Comparison of ENCODE assay signal across 15 cellular contexts in genomic region chr13:75452564-75452963, GRCh38. TPM values are rescaled to one million over a fixed set of nuclear protein-coding genes. Genes with fewer than 3 reads are reported as not detected.
DNase-seq lines count a peak whose midpoint lies in the region; ATAC-seq and TF ChIP-seq lines count a peak whose summit lies in the region.
"Had no signal": no experiment of that assay in that cellular context is flagged by ENCODE, and none has a peak within 500 bp of the region (broad histone marks: within the 10 kb centered on the region; RNA-seq: fewer than 3 reads in every experiment).

No MANE protein-coding gene starts in this region.

- no peaks in the 10 kb centered on the region for H3K27me3 ChIP-seq in adrenal gland
- H3K27me3 ChIP-seq: brain microvascular endothelial cell, upper lobe of left lung had no signal

- intact Hi-C loops in adrenal gland (cut with DNase I), result no loop called here

- in situ Hi-C loops in Caki2 (cut with HindIII; ENCODE audit: low pct_unique_long_range_greater_than_20kb, low sequenced_read_pairs), result no loop called here

- peak overlapping the region in 4 of 5 donors; percentile 3 to 73 (median 34) for H3K27ac ChIP-seq in adrenal gland
- H3K27ac ChIP-seq: brain microvascular endothelial cell, upper lobe of left lung had no signal

- H3K9me3 ChIP-seq in adrenal gland (replicated peaks in 1 of 3), result no peaks in the 10 kb centered on the region
- H3K9me3 ChIP-seq: upper lobe of left lung had no signal

- DNase-seq in Caki2 (ENCODE audit: low read depth) (peak; percentile 4), adrenal gland (no peak), glomerular visceral epithelial cell (ENCODE audit: extremely low spot score) (peak; percentile 31), omental fat pad (ENCODE audit: low spot score) (no peak), NCI-H345 (lab: John Stamatoyannopoulos, UW) (no peak), NCI-H146 (lab: John Stamatoyannopoulos, UW) (no peak), NCI-H1417 (lab: John Stamatoyannopoulos, UW) (no peak), NCI-H2029 treated with DMSO at 0.1 percent for 48 hours (lab: John Stamatoyannopoulos, UW) (no peak)
- DNase-seq: activated CD4-positive, alpha-beta memory T cell treated with anti-CD3 and anti-CD28 coated beads, Interleukin-2, amount 10 ng/mL, durations not matched to agents 7 days and 5 days; activated effector memory CD4-positive, alpha-beta T cell treated with anti-CD3 and anti-CD28 coated beads, Interleukin-2, amount 50 U/mL, for 16 hours; AML-193; brain microvascular endothelial cell; DMS153; endodermal cell; upper lobe of left lung had no signal

- WGBS in adrenal gland, 4 donors, result 34 to 45% (median 38%) methylated on average over 8 of the region's 8 CpGs

- TF ChIP-seq CTCF in adrenal gland (IDR thresholded peaks at IDR 0.05) (no peak), omental fat pad (IDR thresholded peaks at IDR 0.05) (no peak)

- no peak for TF ChIP-seq POLR2A in adrenal gland (IDR thresholded peaks at IDR 0.05)

- no peaks in the 10 kb centered on the region for H3K36me3 ChIP-seq in adrenal gland (replicated peaks in 1 of 2)
- H3K36me3 ChIP-seq: brain microvascular endothelial cell, upper lobe of left lung had no signal

- ATAC-seq in omental fat pad (ENCODE audit: low FRiP score), result peak; percentile 57

- H3K4me1 ChIP-seq in adrenal gland (replicated peaks in 1 of 2), result peaks cover 13 to 36% of the 10 kb centered on the region in 2 donors

- H3K4me3 ChIP-seq in adrenal gland, result no peak overlapping the region

RNA-seq across cellular contexts. Expression of gene TBC1D4, which starts 29.4 kb away (rescaled TPM):
- total RNA-seq in Caki2 (2014; rRNA removed; shearing (Covaris generic); ENCODE audit: low replicate concordance), result 9.0 and 14.9 TPM in 2 replicates
- total RNA-seq in adrenal gland (100 to 1,000 TPM in 7 of 8 donors, 10 to 100 TPM in 1; 59.2 to 324 (median 238) TPM), omental fat pad (10 to 100 TPM; 24.7 to 55.1 (median 39.2) TPM)
- 100 to 1,000 TPM in 1 of 3 donors, 10 to 100 TPM in 2; 41.6 to 110 (median 88.4) TPM for polyA plus RNA-seq in adrenal gland

Comparison
In these comparisons a context has a peak if more than half of its experiments do, and no peak if none do; other contexts are left out.
1. DNase-seq: peak in Caki2 (single experiment) and glomerular visceral epithelial cell (single experiment); none in adrenal gland (0 of 7), omental fat pad (single experiment), NCI-H345 (single experiment), NCI-H146 (single experiment), NCI-H1417 (0 of 3) and NCI-H2029 treated with DMSO at 0.1 percent for 48 hours (single experiment).